Comparison of ENCODE assay signal across 22 cellular contexts in the genomic region with DNA sequence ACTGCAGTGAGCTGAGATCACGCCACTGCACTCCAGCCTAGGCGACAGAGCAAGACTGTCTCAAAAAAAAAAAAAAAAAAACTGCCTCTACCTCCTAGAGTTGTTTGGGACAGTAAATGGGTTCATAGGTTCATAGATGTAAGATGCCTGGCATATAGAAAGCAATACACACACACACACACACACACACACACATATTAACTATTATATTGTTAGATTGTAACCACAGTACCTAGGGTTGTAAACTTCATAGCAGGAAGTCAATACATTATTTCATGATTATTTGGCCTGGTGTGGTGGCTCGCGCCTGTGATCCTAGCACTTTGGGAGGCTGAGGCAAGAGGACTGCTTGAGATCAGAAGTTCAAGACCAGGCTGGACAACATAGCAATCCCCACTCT.
"Had no signal": no experiment of that assay in that cellular context is flagged by ENCODE, and none has a peak within 500 bp of the region (broad histone marks: within the 10 kb centered on the region; RNA-seq: fewer than 3 reads in every experiment).

No MANE protein-coding gene starts in this region.

- H3K27ac ChIP-seq: SJSA1, SK-N-MC had no signal

- H3K9me3 ChIP-seq: MG63, SJSA1 had no signal

- H3K4me3 ChIP-seq: MG63, SJSA1, SK-N-MC had no signal

- DNase-seq: IMR-90, Karpas-422, KG1, MG63, NCI-H1092, NCI-H1105 treated with DMSO at 0.1 percent for 48 hours, NCI-H1417 treated with DMSO at 0.1 percent for 48 hours, NCI-H187, NCI-H2029, NCI-H2081 treated with DMSO at 0.1 percent for 48 hours, NCI-H2171, NCI-H226, NCI-H446, NCI-H510A, NCI-H524 treated with DMSO at 0.1 percent for 48 hours, NCI-H69, NCI-H774, Right ventricle myocardium superior, RPMI8226, SIG-M5 had no signal

- H3K27me3 ChIP-seq: MG63, SJSA1 had no signal
